ENCODE assay signal across 31 cellular contexts in genomic region chr4:78704317-78704716, GRCh38.
"Had no signal": no experiment of that assay in that cellular context is flagged by ENCODE, and none has a peak within 500 bp of the region (broad histone marks: within the 10 kb centered on the region; RNA-seq: fewer than 3 reads in every experiment).

No MANE protein-coding gene starts in this region.

- H3K4me3 Mint-ChIP-seq: activated CD4-positive, alpha-beta memory T cell treated with anti-CD3 and anti-CD28 coated beads for 36 hours; activated CD4-positive, alpha-beta T cell treated with anti-CD3 and anti-CD28 coated beads for 36 hours; activated CD4-positive, alpha-beta T cell treated with anti-CD3 and anti-CD28 coated beads, Interleukin-2, amount 10 ng/mL, durations not matched to agents 24 days and 14 days; activated CD8-positive, alpha-beta memory T cell treated with anti-CD3 and anti-CD28 coated beads, Interleukin-2, amount 10 ng/mL, durations not matched to agents 7 days and 5 days; activated CD8-positive, alpha-beta T cell treated with anti-CD3 and anti-CD28 coated beads, Interleukin-2, amount 10 ng/mL, durations not matched to agents 7 days and 5 days; activated naive CD4-positive, alpha-beta T cell treated with anti-CD3 and anti-CD28 coated beads for 36 hours; activated naive CD4-positive, alpha-beta T cell treated with anti-CD3 and anti-CD28 coated beads, Interleukin-2, amount 50 U/mL, for 24 hours; activated naive CD8-positive, alpha-beta T cell treated with anti-CD3 and anti-CD28 coated beads for 36 hours; activated naive CD8-positive, alpha-beta T cell treated with anti-CD3 and anti-CD28 coated beads, Interleukin-2, amount 50 U/mL, for 24 hours; activated T-helper 1 cell treated with anti-CD3 and anti-CD28 coated beads, Interleukin-12 subunit alpha, Interleukin-12 subunit beta, Interleukin-2, Interleukin-4 antibody, amounts not matched to agents 30 ng/mL and 10 ng/mL and 1 ng/mL, durations not matched to agents 14 hours and 24 hours and 36 hours; brain; T-helper 2 cell treated with Interferon-gamma antibody and Interleukin-4, amounts not matched to agents 5 μg/mL and 100 μg/mL, for 36 hours had no signal

- H3K36me3 ChIP-seq: ascending aorta, breast epithelium, cardiac muscle cell, colonic mucosa, esophagus squamous epithelium, gastroesophageal sphincter had no signal

- FAIRE-seq: endometrium, endothelial cell of umbilical vein had no signal

- H3K27me3 ChIP-seq: ascending aorta, breast epithelium, cardiac muscle cell, colonic mucosa, esophagus squamous epithelium, gastroesophageal sphincter had no signal

- H3K4me3 ChIP-seq: ascending aorta, breast epithelium, cardiac muscle cell, colonic mucosa, esophagus squamous epithelium, gastroesophageal sphincter had no signal

- H3K9me3 ChIP-seq: colonic mucosa had no signal

- H3K36me3 Mint-ChIP-seq: activated CD4-positive, alpha-beta memory T cell treated with anti-CD3 and anti-CD28 coated beads for 36 hours; activated CD8-positive, alpha-beta memory T cell treated with anti-CD3 and anti-CD28 coated beads, Interleukin-2, amount 10 ng/mL, durations not matched to agents 7 days and 5 days; activated naive CD4-positive, alpha-beta T cell treated with anti-CD3 and anti-CD28 coated beads, Interleukin-2, amount 50 U/mL, for 24 hours; brain had no signal

- H3K4me1 Mint-ChIP-seq: activated CD4-positive, alpha-beta T cell treated with anti-CD3 and anti-CD28 coated beads, Interleukin-2, amount 10 ng/mL, durations not matched to agents 24 days and 14 days; activated CD8-positive, alpha-beta memory T cell treated with anti-CD3 and anti-CD28 coated beads, Interleukin-2, amount 10 ng/mL, durations not matched to agents 7 days and 5 days; activated naive CD4-positive, alpha-beta T cell treated with anti-CD3 and anti-CD28 coated beads, Interleukin-2, amount 50 U/mL, for 24 hours had no signal

- ATAC-seq: activated CD4-positive, alpha-beta T cell treated with anti-CD3 and anti-CD28 coated beads for 36 hours; activated CD8-positive, alpha-beta memory T cell treated with anti-CD3 and anti-CD28 coated beads, Interleukin-2, amount 10 ng/mL, durations not matched to agents 7 days and 5 days; activated CD8-positive, alpha-beta T cell treated with anti-CD3 and anti-CD28 coated beads, Interleukin-2, amount 10 ng/mL, durations not matched to agents 7 days and 5 days; activated naive CD8-positive, alpha-beta T cell treated with anti-CD3 and anti-CD28 coated beads, Interleukin-2, amount 50 U/mL, for 24 hours; gastroesophageal sphincter had no signal

- H3K27me3 Mint-ChIP-seq: activated CD4-positive, alpha-beta memory T cell treated with anti-CD3 and anti-CD28 coated beads for 36 hours; activated CD4-positive, alpha-beta T cell treated with anti-CD3 and anti-CD28 coated beads for 36 hours; activated CD8-positive, alpha-beta memory T cell treated with anti-CD3 and anti-CD28 coated beads, Interleukin-2, amount 10 ng/mL, durations not matched to agents 7 days and 5 days; activated naive CD4-positive, alpha-beta T cell treated with anti-CD3 and anti-CD28 coated beads, Interleukin-2, amount 50 U/mL, for 24 hours; activated naive CD8-positive, alpha-beta T cell treated with anti-CD3 and anti-CD28 coated beads for 36 hours; activated naive CD8-positive, alpha-beta T cell treated with anti-CD3 and anti-CD28 coated beads, Interleukin-2, amount 50 U/mL, for 24 hours; brain had no signal

- H3K27ac Mint-ChIP-seq: activated CD4-positive, alpha-beta memory T cell treated with anti-CD3 and anti-CD28 coated beads for 36 hours; activated CD4-positive, alpha-beta T cell treated with anti-CD3 and anti-CD28 coated beads for 36 hours; activated CD4-positive, alpha-beta T cell treated with anti-CD3 and anti-CD28 coated beads, Interleukin-2, amount 10 ng/mL, durations not matched to agents 24 days and 14 days; activated CD8-positive, alpha-beta memory T cell treated with anti-CD3 and anti-CD28 coated beads, Interleukin-2, amount 10 ng/mL, durations not matched to agents 7 days and 5 days; activated CD8-positive, alpha-beta T cell treated with anti-CD3 and anti-CD28 coated beads, Interleukin-2, amount 10 ng/mL, durations not matched to agents 7 days and 5 days; activated naive CD4-positive, alpha-beta T cell treated with anti-CD3 and anti-CD28 coated beads for 36 hours; activated naive CD4-positive, alpha-beta T cell treated with anti-CD3 and anti-CD28 coated beads, Interleukin-2, amount 50 U/mL, for 24 hours; activated naive CD8-positive, alpha-beta T cell treated with anti-CD3 and anti-CD28 coated beads for 36 hours; activated naive CD8-positive, alpha-beta T cell treated with anti-CD3 and anti-CD28 coated beads, Interleukin-2, amount 50 U/mL, for 24 hours; activated T-helper 1 cell treated with anti-CD3 and anti-CD28 coated beads, Interleukin-12 subunit alpha, Interleukin-12 subunit beta, Interleukin-2, Interleukin-4 antibody, amounts not matched to agents 30 ng/mL and 10 ng/mL and 1 ng/mL, durations not matched to agents 14 hours and 24 hours and 36 hours; activated T-helper 2 cell treated with anti-CD3 and anti-CD28 coated beads, Interferon-gamma antibody, Interleukin-2, Interleukin-4, amounts not matched to agents 10 μg/mL and 5 μg/mL and 100 μg/mL, durations not matched to agents 14 hours and 24 hours and 36 hours; T-helper 2 cell treated with Interferon-gamma antibody and Interleukin-4, amounts not matched to agents 5 μg/mL and 100 μg/mL, for 36 hours had no signal

- H3K4me1 ChIP-seq: ascending aorta, breast epithelium had no signal

- DNase-seq: activated CD4-positive, alpha-beta memory T cell treated with anti-CD3 and anti-CD28 coated beads for 36 hours; activated CD4-positive, alpha-beta T cell treated with anti-CD3 and anti-CD28 coated beads for 36 hours; activated CD4-positive, alpha-beta T cell treated with anti-CD3 and anti-CD28 coated beads, Interleukin-2, amount 10 ng/mL, durations not matched to agents 24 days and 14 days; activated CD4-positive, CD25-positive, alpha-beta regulatory T cell; activated CD4-positive, CD25-positive, alpha-beta regulatory T cell treated with anti-CD3 and anti-CD28 coated beads, Interleukin-2, amount 50 U/mL, for 72 hours; activated CD8-positive, alpha-beta memory T cell treated with anti-CD3 and anti-CD28 coated beads, Interleukin-2, amount 10 ng/mL, durations not matched to agents 7 days and 5 days; activated CD8-positive, alpha-beta memory T cell treated with anti-CD3 and anti-CD28 coated beads, Interleukin-2, amount 50 U/mL, for 4 hours; activated CD8-positive, alpha-beta T cell treated with anti-CD3 and anti-CD28 coated beads, Interleukin-2, amount 10 ng/mL, durations not matched to agents 7 days and 5 days; activated effector memory CD4-positive, alpha-beta T cell treated with anti-CD3 and anti-CD28 coated beads, Interleukin-2, amount 50 U/mL, for 16 hours; activated naive CD4-positive, alpha-beta T cell treated with anti-CD3 and anti-CD28 coated beads for 36 hours; activated naive CD8-positive, alpha-beta T cell treated with anti-CD3 and anti-CD28 coated beads for 36 hours; activated naive CD8-positive, alpha-beta T cell treated with anti-CD3 and anti-CD28 coated beads, Interleukin-2, amount 50 U/mL, for 24 hours; activated T-cell treated with anti-CD3 and anti-CD28 coated beads, Interleukin-2, amount 50 U/mL, for 1 hour; activated T-cell treated with anti-CD3 and anti-CD28 coated beads, Interleukin-2, amount 50 U/mL, for 48 hours; central memory CD4-positive, alpha-beta T cell; cerebellar nuclear complex; colonic mucosa; effector CD8-positive, alpha-beta T cell; esophagus squamous epithelium had no signal

- H3K27ac ChIP-seq: ascending aorta, breast epithelium, cardiac muscle cell, epithelial cell of prostate, gastroesophageal sphincter had no signal
